ENCODE assay signal across 26 cellular contexts in genomic region chr2:233280114-233280693, GRCh38. TPM values are rescaled to one million over a fixed set of nuclear protein-coding genes. Genes with fewer than 3 reads are reported as not detected.
DNase-seq lines count a peak whose midpoint lies in the region; TF ChIP-seq lines count a peak whose summit lies in the region.
"Had no signal": no experiment of that assay in that cellular context is flagged by ENCODE, and none has a peak within 500 bp of the region (broad histone marks: within the 10 kb centered on the region; RNA-seq: fewer than 3 reads in every experiment).

No MANE protein-coding gene starts in this region.

- H3K27ac Mint-ChIP-seq in activated CD4-positive, alpha-beta T cell treated with anti-CD3 and anti-CD28 coated beads, Interleukin-2, amount 10 ng/mL, durations not matched to agents 24 days and 14 days = peak overlapping the region; percentile 17
- peak overlapping the region; percentile 9 for H3K27ac Mint-ChIP-seq in activated naive CD8-positive, alpha-beta T cell treated with anti-CD3 and anti-CD28 coated beads for 36 hours
- H3K27ac Mint-ChIP-seq: mesothelial cell of epicardium had no signal

- H3K36me3 ChIP-seq in PC-9 (ENCODE audit: low read depth) (peaks cover 76% of the 10 kb centered on the region), prostate gland (peaks cover 0 to 13% of the 10 kb centered on the region in 2 donors)

- TF ChIP-seq POLR2A in prostate gland (IDR thresholded peaks at IDR 0.05) = no peak

- POLR2A ChIA-PET in PC-9 (lab: Charles Lee; ENCODE audit: unreplicated experiment) = no interaction called here

- H4K20me1 ChIP-seq in PC-9 (ENCODE audit: insufficient read depth) = peaks cover 14% of the 10 kb centered on the region; the same call in 1 of the 2 replicates

- H3K4me3 Mint-ChIP-seq in activated CD4-positive, alpha-beta T cell treated with anti-CD3 and anti-CD28 coated beads, Interleukin-2, amount 10 ng/mL, durations not matched to agents 24 days and 14 days = no peak overlapping the region
- H3K4me3 Mint-ChIP-seq in activated naive CD8-positive, alpha-beta T cell treated with anti-CD3 and anti-CD28 coated beads for 36 hours = no peak overlapping the region
- H3K4me3 Mint-ChIP-seq: mesothelial cell of epicardium, neural crest cell had no signal

- no peaks in the 10 kb centered on the region for H3K9me2 ChIP-seq in PC-9 (ENCODE audit: insufficient read depth)

- no peak overlapping the region for H3K4me2 ChIP-seq in PC-9
- H3K4me2 ChIP-seq: A549 had no signal

- peaks cover 71% of the 10 kb centered on the region for H3K36me3 Mint-ChIP-seq in activated CD4-positive, alpha-beta T cell treated with anti-CD3 and anti-CD28 coated beads, Interleukin-2, amount 10 ng/mL, durations not matched to agents 24 days and 14 days (ENCODE audit: low read depth)
- H3K36me3 Mint-ChIP-seq in activated naive CD8-positive, alpha-beta T cell treated with anti-CD3 and anti-CD28 coated beads for 36 hours = peaks cover 45% of the 10 kb centered on the region

- H2AFZ ChIP-seq in PC-9 = no peak overlapping the region

- H3K79me2 ChIP-seq in PC-9 (ENCODE audit: low read depth) = no peaks in the 10 kb centered on the region; the same call in 1 of the 2 replicates

- BruUV-seq in PC-9 (replicated peaks; lab: Mats Ljungman, UMichigan) = no TSS peak

- TF ChIP-seq CTCF in PC-9 (conservative IDR thresholded peaks at IDR 0.05) (no peak), prostate gland (IDR thresholded peaks at IDR 0.05) (no peak)

- H3K4me1 Mint-ChIP-seq in activated CD4-positive, alpha-beta T cell treated with anti-CD3 and anti-CD28 coated beads, Interleukin-2, amount 10 ng/mL, durations not matched to agents 24 days and 14 days = peaks cover 5% of the 10 kb centered on the region
- H3K4me1 Mint-ChIP-seq in activated naive CD8-positive, alpha-beta T cell treated with anti-CD3 and anti-CD28 coated beads for 36 hours = peaks cover 25% of the 10 kb centered on the region
- H3K4me1 Mint-ChIP-seq: neural crest cell had no signal

- H3K9me3 Mint-ChIP-seq in activated CD4-positive, alpha-beta T cell treated with anti-CD3 and anti-CD28 coated beads, Interleukin-2, amount 10 ng/mL, durations not matched to agents 24 days and 14 days = no peaks in the 10 kb centered on the region
- no peaks in the 10 kb centered on the region for H3K9me3 Mint-ChIP-seq in activated naive CD8-positive, alpha-beta T cell treated with anti-CD3 and anti-CD28 coated beads for 36 hours
- H3K9me3 Mint-ChIP-seq: mesothelial cell of epicardium, neural crest cell had no signal

- 41% methylated on average over 4 of the region's 4 CpGs for whole genome bisulfite sequencing in prostate gland

- H3F3A ChIP-seq in PC-9 (ENCODE audit: insufficient read depth, low read depth) = peaks cover 27% of the 10 kb centered on the region

- intact Hi-C loops in activated CD4-positive, alpha-beta T cell treated with anti-CD3 and anti-CD28 coated beads, Interleukin-2, amount 10 ng/mL, durations not matched to agents 24 days and 14 days (cut with micrococcal nuclease) = no loop called here
- intact Hi-C loops in PC-9 (cut with micrococcal nuclease; ENCODE audit: unreplicated experiment) (loop anchor here (5.0 kb wide), 2 partner anchors 162 to 552 kb away; no protein-coding TSS in a partner anchor), prostate gland (cut with DNase I) (no loop called here)

- CTCF ChIA-PET in PC-9 (lab: Charles Lee) = interaction anchor here (0.5 to 0.6 kb wide), 2 partner anchors 471 to 476 kb away, joined by 3 read pairs; no protein-coding TSS in a partner anchor

- peaks cover 12% of the 10 kb centered on the region; the same call in 1 of the 2 replicates for H3K4me1 ChIP-seq in PC-9 (replicated peaks; ENCODE audit: insufficient read depth)
- H3K4me1 ChIP-seq in prostate gland (replicated peaks) = no peaks in the 10 kb centered on the region
- H3K4me1 ChIP-seq: A549, psoas muscle had no signal

- no peaks in the 10 kb centered on the region for H3K9me3 ChIP-seq in PC-9 (ENCODE audit: insufficient read depth, low read depth)
- no peaks in the 10 kb centered on the region for H3K9me3 ChIP-seq in prostate gland
- H3K9me3 ChIP-seq: A549, gastroesophageal sphincter, psoas muscle had no signal

- H3K27me3 ChIP-seq in PC-9 (ENCODE audit: insufficient read depth, low read depth) = no peaks in the 10 kb centered on the region
- no peaks in the 10 kb centered on the region for H3K27me3 ChIP-seq in prostate gland (replicated peaks; ENCODE audit: insufficient read depth)
- H3K27me3 ChIP-seq: gastroesophageal sphincter had no signal

- no peaks in the 10 kb centered on the region for H3K27me3 Mint-ChIP-seq in activated CD4-positive, alpha-beta T cell treated with anti-CD3 and anti-CD28 coated beads, Interleukin-2, amount 10 ng/mL, durations not matched to agents 24 days and 14 days
- no peaks in the 10 kb centered on the region for H3K27me3 Mint-ChIP-seq in activated naive CD8-positive, alpha-beta T cell treated with anti-CD3 and anti-CD28 coated beads for 36 hours

- DNase-seq in activated CD4-positive, alpha-beta T cell treated with anti-CD3 and anti-CD28 coated beads, Interleukin-2, amount 10 ng/mL, durations not matched to agents 24 days and 14 days = no peak
- no peak for DNase-seq in activated CD4-positive, alpha-beta T cell treated with anti-CD3 and anti-CD28 coated beads for 4 hours
- DNase-seq in PC-9 = peak; percentile 28 to 49
- DNase-seq in activated naive CD8-positive, alpha-beta T cell treated with anti-CD3 and anti-CD28 coated beads for 36 hours = no peak
- peak; percentile 43 for DNase-seq in prostate gland (ENCODE audit: low spot score)
- no peak for DNase-seq in NCI-H774 (lab: John Stamatoyannopoulos, UW)
- no peak for DNase-seq in D341Med (ENCODE audit: low spot score)
- DNase-seq in NCI-H2107 treated with DMSO at 0.1 percent for 48 hours (lab: John Stamatoyannopoulos, UW; ENCODE audit: unreplicated experiment) = no peak
- DNase-seq: activated effector memory CD4-positive, alpha-beta T cell treated with Interleukin-2 at 50 U/mL for 16 hours; central memory CD4-positive, alpha-beta T cell; KG1; left cardiac atrium; NCI-H1092; NCI-H2029 treated with DMSO at 0.1 percent for 48 hours; NCI-H510A; psoas muscle; stimulated activated CD4-positive, alpha-beta T cell treated with anti-CD3 and anti-CD28 coated beads, Interleukin-2, amount 100 ng/mL, for 48 hours; SW 1271 had no signal

- H3K27ac ChIP-seq in PC-9 (peak overlapping the region; percentile 7; the same call in 1 of the 2 replicates), prostate gland (peak overlapping the region; percentile 63 to 74)
- H3K27ac ChIP-seq: A549, C4-2B, psoas muscle, skin epidermis had no signal

- no peak overlapping the region for H3K4me3 ChIP-seq in PC-9
- no peak overlapping the region for H3K4me3 ChIP-seq in prostate gland
- H3K4me3 ChIP-seq: A549, gastroesophageal sphincter, psoas muscle, skin epidermis had no signal

RNA-seq across cellular contexts. Expression of gene SAG, which starts 27.4 kb away (rescaled TPM):
- not detected in 2 replicates for total RNA-seq in activated CD4-positive, alpha-beta T cell treated with anti-CD3 and anti-CD28 coated beads, Interleukin-2, amount 10 ng/mL, durations not matched to agents 24 days and 14 days
- total RNA-seq in PC-9 (2021) = not detected in 2 replicates
- under 1 TPM in 1 of 2 experiments, not detected in 1; 0.31 TPM for total RNA-seq in activated naive CD8-positive, alpha-beta T cell treated with anti-CD3 and anti-CD28 coated beads for 36 hours
- under 1 TPM in 1 of 2 donors, not detected in 1; 0.45 TPM for total RNA-seq in prostate gland
- total RNA-seq: Daoy, left cardiac atrium, mesothelial cell of epicardium, neural crest cell, psoas muscle, urinary bladder had no signal

RNA-seq across cellular contexts. Expression of gene ATG16L1, which starts 28.7 kb away (rescaled TPM):
- total RNA-seq in activated CD4-positive, alpha-beta T cell treated with anti-CD3 and anti-CD28 coated beads, Interleukin-2, amount 10 ng/mL, durations not matched to agents 24 days and 14 days = 36.7 and 37.9 TPM in 2 replicates
- total RNA-seq in PC-9 (2021) (55.7 and 63.9 TPM in 2 replicates), prostate gland (10 to 100 TPM; 58.3 to 67.7 TPM)
- total RNA-seq in activated naive CD8-positive, alpha-beta T cell treated with anti-CD3 and anti-CD28 coated beads for 36 hours = 10 to 100 TPM; 23.4 to 26.1 TPM

Comparison
In these comparisons a context has a peak if more than half of its experiments do, and no peak if none do; other contexts are left out.
1. DNase-seq: peak in PC-9 (2 of 2) and prostate gland (single experiment); none in activated CD4-positive, alpha-beta T cell treated with anti-CD3 and anti-CD28 coated beads, Interleukin-2, amount 10 ng/mL, durations not matched to agents 24 days and 14 days (single experiment), activated CD4-positive, alpha-beta T cell treated with anti-CD3 and anti-CD28 coated beads for 4 hours (0 of 2), activated naive CD8-positive, alpha-beta T cell treated with anti-CD3 and anti-CD28 coated beads for 36 hours (single experiment), NCI-H774 (single experiment), D341Med (single experiment) and NCI-H2107 treated with DMSO at 0.1 percent for 48 hours (single experiment).